9 cellular contexts compared by ENCODE assay signal in genomic region chr2:43157506-43158232, GRCh38.
DNase-seq lines count a peak whose midpoint lies in the region; ATAC-seq and TF ChIP-seq lines count a peak whose summit lies in the region.
"Had no signal": no experiment of that assay in that cellular context is flagged by ENCODE, and none has a peak within 500 bp of the region (broad histone marks: within the 10 kb centered on the region; RNA-seq: fewer than 3 reads in every experiment).

No MANE protein-coding gene starts in this region.

- no peaks in the 10 kb centered on the region for H3K27me3 Mint-ChIP-seq in stimulated activated naive CD8-positive, alpha-beta T cell treated with anti-CD3 and anti-CD28 coated beads, Interleukin-15, Interleukin-2, amounts not matched to agents 100 ng/mL and 50 ng/mL, for 24 hours

- H3K27ac ChIP-seq in breast epithelium: peak overlapping the region; percentile 93 to 97
- H3K27ac ChIP-seq in muscle layer of duodenum (ENCODE audit: low read length): peak overlapping the region; percentile 88
- peak overlapping the region; percentile 80 to 95 for H3K27ac ChIP-seq in aorta (ENCODE audit: low read depth in 1 of 2, low read length in 2 of 2)

- H3K27me3 ChIP-seq in breast epithelium (no peaks in the 10 kb centered on the region), muscle layer of duodenum (ENCODE audit: low read depth, low read length) (no peaks in the 10 kb centered on the region), aorta (ENCODE audit: control insufficient read depth in 1 of 2, insufficient read depth in 2 of 2, low read length in 1 of 2) (no peaks in the 10 kb centered on the region)

- no peak overlapping the region for H3K4me3 Mint-ChIP-seq in stimulated activated naive CD8-positive, alpha-beta T cell treated with anti-CD3 and anti-CD28 coated beads, Interleukin-15, Interleukin-2, amounts not matched to agents 100 ng/mL and 50 ng/mL, for 24 hours

- TF ChIP-seq CTCF in breast epithelium (IDR thresholded peaks at IDR 0.05): no peak

- TF ChIP-seq POLR2A in breast epithelium (IDR thresholded peaks at IDR 0.05): no peak

- H3K4me3 ChIP-seq in breast epithelium (peak overlapping the region in 1 of 3 donors; percentile 47), muscle layer of duodenum (ENCODE audit: low read depth in 1 of 2, low read length in 2 of 2) (no peak overlapping the region), aorta (ENCODE audit: low read length in 2 of 2) (no peak overlapping the region)

- H3K27ac Mint-ChIP-seq in stimulated activated naive CD8-positive, alpha-beta T cell treated with anti-CD3 and anti-CD28 coated beads, Interleukin-15, Interleukin-2, amounts not matched to agents 100 ng/mL and 50 ng/mL, for 24 hours: peak overlapping the region; percentile 100

- no peak for ATAC-seq in stimulated activated naive CD8-positive, alpha-beta T cell treated with anti-CD3 and anti-CD28 coated beads, Interleukin-15, Interleukin-2, amounts not matched to agents 100 U/mL and 50 U/mL, for 24 hours
- ATAC-seq in aorta (ENCODE audit: low FRiP score) (no peak), HG03108 (IDR thresholded peaks at IDR 0.05; ENCODE audit: unreplicated experiment) (no peak), HG02885 (IDR thresholded peaks at IDR 0.05; ENCODE audit: poor library complexity, unreplicated experiment) (no peak)

- peaks cover 77% of the 10 kb centered on the region for H3K4me1 Mint-ChIP-seq in stimulated activated naive CD8-positive, alpha-beta T cell treated with anti-CD3 and anti-CD28 coated beads, Interleukin-15, Interleukin-2, amounts not matched to agents 100 ng/mL and 50 ng/mL, for 24 hours (ENCODE audit: low read depth)

- H3K36me3 ChIP-seq in breast epithelium (no peaks in the 10 kb centered on the region), muscle layer of duodenum (ENCODE audit: control insufficient read depth in 1 of 2, insufficient read depth in 2 of 2, low read length in 2 of 2) (no peaks in the 10 kb centered on the region), aorta (ENCODE audit: control insufficient read depth in 1 of 2, insufficient read depth in 2 of 2, low read length in 1 of 2) (no peaks in the 10 kb centered on the region)

- WGBS in aorta, 2 donors: 69 to 75% methylated on average over 14 of the region's 14 CpGs

- H3K4me1 ChIP-seq in breast epithelium: peaks cover 16 to 28% of the 10 kb centered on the region in 2 donors
- H3K4me1 ChIP-seq in muscle layer of duodenum (ENCODE audit: control insufficient read depth in 1 of 2, insufficient read depth in 2 of 2, low read length in 2 of 2): peaks cover 15 to 24% of the 10 kb centered on the region in 2 donors
- peaks cover 0 to 4% of the 10 kb centered on the region in 2 donors for H3K4me1 ChIP-seq in aorta (ENCODE audit: control insufficient read depth in 1 of 2, insufficient read depth in 2 of 2, low read length in 2 of 2)

- no peaks in the 10 kb centered on the region for H3K9me3 Mint-ChIP-seq in stimulated activated naive CD8-positive, alpha-beta T cell treated with anti-CD3 and anti-CD28 coated beads, Interleukin-15, Interleukin-2, amounts not matched to agents 100 ng/mL and 50 ng/mL, for 24 hours

- DNase-seq in stimulated activated naive CD8-positive, alpha-beta T cell treated with anti-CD3 and anti-CD28 coated beads, Interleukin-15, Interleukin-2, amounts not matched to agents 100 U/mL and 50 U/mL, for 24 hours: no peak
- no peak for DNase-seq in breast epithelium (ENCODE audit: low spot score in 2 of 2)
- no peak for DNase-seq in aorta
- DNase-seq in NCI-H146 treated with DMSO at 0.1 percent for 48 hours (lab: John Stamatoyannopoulos, UW; ENCODE audit: unreplicated experiment): no peak
- DNase-seq: NCI-H1417 had no signal

- H3K9me3 ChIP-seq in breast epithelium (no peaks in the 10 kb centered on the region), muscle layer of duodenum (ENCODE audit: control insufficient read depth in 1 of 2, low read length in 2 of 2) (no peaks in the 10 kb centered on the region), aorta (ENCODE audit: control insufficient read depth, low read length) (no peaks in the 10 kb centered on the region)

- intact Hi-C loops in breast epithelium (cut with DNase I; ENCODE audit: low total_unique reads): no loop called here
- intact Hi-C loops in aorta (cut with DNase I): loop anchor here in 1 of 2 donors (2.0 to 5.0 kb wide), 4 partner anchors 61 to 115 kb away; no protein-coding TSS in a partner anchor

- H3K36me3 Mint-ChIP-seq in stimulated activated naive CD8-positive, alpha-beta T cell treated with anti-CD3 and anti-CD28 coated beads, Interleukin-15, Interleukin-2, amounts not matched to agents 100 ng/mL and 50 ng/mL, for 24 hours (ENCODE audit: low read depth): no peaks in the 10 kb centered on the region
